In the genomic region with DNA sequence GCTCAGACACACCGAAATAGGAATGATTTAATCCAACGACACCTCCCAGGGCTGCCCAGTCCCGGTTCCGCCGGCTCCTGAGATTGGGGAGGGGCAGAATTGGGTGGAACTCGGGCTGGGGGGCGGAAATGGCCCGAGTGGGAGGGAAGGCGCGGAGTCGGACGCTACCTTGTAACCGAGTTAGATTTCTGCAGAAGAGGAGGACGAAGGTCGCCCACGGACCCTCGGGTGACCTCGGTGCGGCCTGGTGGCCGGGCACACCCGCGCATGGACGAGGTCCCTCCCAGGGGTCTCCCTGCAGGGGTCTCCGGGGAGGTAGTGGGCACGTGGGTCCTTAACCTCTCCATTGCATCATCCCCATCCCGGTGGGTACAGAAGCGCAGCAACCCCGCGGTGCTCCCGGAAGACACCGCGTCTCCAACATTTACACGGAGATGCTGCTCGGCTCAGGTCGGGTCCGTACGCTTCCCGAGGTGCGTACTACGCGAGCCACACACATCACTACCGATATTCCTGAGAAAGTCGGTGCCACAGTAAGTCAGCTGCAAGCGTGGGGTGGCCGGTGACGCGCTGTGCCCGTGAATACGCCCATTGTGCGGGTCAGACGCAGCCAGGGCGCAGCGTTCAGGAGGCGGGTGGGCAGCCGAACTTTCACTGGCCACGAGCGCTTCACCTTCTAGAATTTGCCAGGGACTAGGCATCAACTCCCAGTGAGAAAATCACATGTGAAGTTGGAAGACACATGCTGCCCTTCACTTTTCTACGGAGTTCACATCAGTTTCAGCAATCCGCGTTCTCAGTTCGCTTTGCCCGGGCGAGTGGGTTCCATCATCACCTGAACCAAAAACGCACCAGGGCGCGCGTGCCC, we compare ENCODE assay signal across 8 cellular contexts. TPM values are rescaled to one million over a fixed set of nuclear protein-coding genes. Genes with fewer than 3 reads are reported as not detected.
DNase-seq lines count a peak whose midpoint lies in the region; ATAC-seq lines count a peak whose summit lies in the region.

No MANE protein-coding gene starts in this region.

- H3K27ac ChIP-seq in caudate nucleus (ENCODE audit: low read depth, low read length) (peak overlapping the region; percentile 92), layer of hippocampus (ENCODE audit: low read depth, low read length) (peak overlapping the region; percentile 82)

- DNase-seq in ELF-1 (ENCODE audit: low read depth, low spot score) (peak; percentile 67), SK-MEL-5 (ENCODE audit: low read depth, low spot score) (peak; percentile 61), caudate nucleus (lab: John Stamatoyannopoulos, UW) (peak in 26 of 61 donors; percentile 20 to 77 (median 62)), NCI-H1694 (lab: John Stamatoyannopoulos, UW) (no peak)
- DNase-seq in stimulated activated CD4-positive, alpha-beta T cell treated with anti-CD3 and anti-CD28 coated beads, Interleukin-4, amount 100 ng/mL, for 1 hour: peak; percentile 46

- ATAC-seq in HG03045 (IDR thresholded peaks at IDR 0.05; ENCODE audit: unreplicated experiment) (peak; percentile 1), HG03159 (IDR thresholded peaks at IDR 0.05; ENCODE audit: unreplicated experiment) (no peak)

- in situ Hi-C loops in SK-MEL-5 (cut with HindIII; ENCODE audit: low pct_unique_long_range_greater_than_20kb, low sequenced_read_pairs): no loop called here

- no peaks in the 10 kb centered on the region for H3K27me3 ChIP-seq in layer of hippocampus (ENCODE audit: control insufficient read depth, insufficient read depth, low read length)

RNA-seq across cellular contexts. Expression of a gene that starts 3.0 kb away (rescaled TPM):
- total RNA-seq in SK-MEL-5 (2014; rRNA removed; shearing (Covaris generic)): 15.1 and 16.6 TPM in 2 replicates
- polyA plus RNA-seq in SK-MEL-5 (2015; cell fraction: cytosol; rRNA removed): 16.4 and 25.7 TPM in 2 replicates
- 32.6 and 47.0 TPM in 2 replicates for polyA plus RNA-seq in SK-MEL-5 (2015; cell fraction: nucleus; rRNA removed)
